23 cellular contexts compared by ENCODE assay signal in genomic region chr6:99415446-99415845, GRCh38. TPM values are rescaled to one million over a fixed set of nuclear protein-coding genes. Genes with fewer than 3 reads are reported as not detected.
DNase-seq lines count a peak whose midpoint lies in the region; ATAC-seq and TF ChIP-seq lines count a peak whose summit lies in the region.
"Had no signal": no experiment of that assay in that cellular context is flagged by ENCODE, and none has a peak within 500 bp of the region (broad histone marks: within the 10 kb centered on the region; RNA-seq: fewer than 3 reads in every experiment).

No MANE protein-coding gene starts in this region.

- H2AFZ ChIP-seq in smooth muscle cell (ENCODE audit: low read depth), result no peak overlapping the region
- H2AFZ ChIP-seq: PC-9 had no signal

- no peak overlapping the region for H3K9ac ChIP-seq in smooth muscle cell (ENCODE audit: low read depth)
- H3K9ac ChIP-seq: BLaER1 had no signal

- peak overlapping the region; percentile 32 for H3K4me2 ChIP-seq in smooth muscle cell
- H3K4me2 ChIP-seq: BLaER1, PC-9 had no signal

- ATAC-seq in T-helper 17 cell, result no peak
- no peak for ATAC-seq in naive thymus-derived CD8-positive, alpha-beta T cell
- ATAC-seq in HG02981 (IDR thresholded peaks at IDR 0.05; ENCODE audit: unreplicated experiment), result no peak
- ATAC-seq: HCT116, Right ventricle myocardium inferior, SK-N-SH treated with all-trans-retinoic acid at 6 μM for 48 hours had no signal

- TF ChIP-seq CTCF in smooth muscle cell (IDR thresholded peaks at IDR 0.05; ENCODE audit: borderline replicate concordance, insufficient read depth, poor library complexity, severe bottlenecking), result no peak

- no peaks in the 10 kb centered on the region for H3K27me3 Mint-ChIP-seq in activated naive CD8-positive, alpha-beta T cell
- H3K27me3 Mint-ChIP-seq in activated naive CD8-positive, alpha-beta T cell treated with anti-CD3 and anti-CD28 coated beads for 36 hours, result no peaks in the 10 kb centered on the region
- H3K27me3 Mint-ChIP-seq in T-helper 17 cell, result no peaks in the 10 kb centered on the region
- H3K27me3 Mint-ChIP-seq in naive thymus-derived CD8-positive, alpha-beta T cell, result no peaks in the 10 kb centered on the region
- H3K27me3 Mint-ChIP-seq: CD4-positive, alpha-beta memory T cell had no signal

- no peaks in the 10 kb centered on the region for H3F3A ChIP-seq in smooth muscle cell (ENCODE audit: low read depth)

- no peak overlapping the region for H3K4me3 Mint-ChIP-seq in activated naive CD8-positive, alpha-beta T cell
- H3K4me3 Mint-ChIP-seq in activated naive CD8-positive, alpha-beta T cell treated with anti-CD3 and anti-CD28 coated beads for 36 hours, result no peak overlapping the region
- no peak overlapping the region for H3K4me3 Mint-ChIP-seq in T-helper 17 cell
- peak overlapping the region in 6 of 10 donors; percentile 2 to 66 (median 20) for H3K4me3 Mint-ChIP-seq in naive thymus-derived CD8-positive, alpha-beta T cell

- H3K79me2 ChIP-seq in smooth muscle cell (ENCODE audit: low read depth), result peaks cover 99% of the 10 kb centered on the region

- H3K4me1 ChIP-seq in smooth muscle cell (ENCODE audit: low read depth), result no peaks in the 10 kb centered on the region
- H3K4me1 ChIP-seq: BLaER1, Caco-2, SJCRH30 had no signal

- no peaks in the 10 kb centered on the region for H3K36me3 Mint-ChIP-seq in activated naive CD8-positive, alpha-beta T cell
- peaks cover 30% of the 10 kb centered on the region for H3K36me3 Mint-ChIP-seq in activated naive CD8-positive, alpha-beta T cell treated with anti-CD3 and anti-CD28 coated beads for 36 hours
- peaks cover 2% of the 10 kb centered on the region for H3K36me3 Mint-ChIP-seq in T-helper 17 cell (ENCODE audit: low read depth)
- peaks cover 0 to 61% (median 3%) of the 10 kb centered on the region in 3 donors for H3K36me3 Mint-ChIP-seq in naive thymus-derived CD8-positive, alpha-beta T cell

- no peaks in the 10 kb centered on the region for H3K27me3 ChIP-seq in smooth muscle cell (ENCODE audit: low read depth)
- H3K27me3 ChIP-seq: BLaER1, MG63, SJCRH30 had no signal

- POLR2A ChIA-PET in naive thymus-derived CD8-positive, alpha-beta T cell (lab: Charles Lee), result no interaction called here

- H3K4me3 ChIP-seq in smooth muscle cell, result no peak overlapping the region
- H3K4me3 ChIP-seq: BLaER1, MG63, PC-9, SJCRH30 had no signal

- no peak for DNase-seq in activated naive CD8-positive, alpha-beta T cell treated with anti-CD3 and anti-CD28 coated beads for 36 hours
- no peak for DNase-seq in T-helper 17 cell
- DNase-seq in naive thymus-derived CD8-positive, alpha-beta T cell, result no peak
- no peak for DNase-seq in smooth muscle cell (lab: John Stamatoyannopoulos, UW; ENCODE audit: unreplicated experiment)
- no peak for DNase-seq in mucosa of gallbladder (ENCODE audit: low spot score)
- no peak for DNase-seq in NOMO-1 treated with dmso at 0.1 percent for 144 hours (lab: John Stamatoyannopoulos, UW; ENCODE audit: unreplicated experiment)
- DNase-seq: Caco-2; CD4-positive, alpha-beta memory T cell; KBM-7; MG63; NCI-H1105 treated with DMSO at 0.1 percent for 48 hours; NCI-H2029; NCI-H446; NCI-H524 treated with DMSO at 0.1 percent for 48 hours; NCI-H774; PC-9; SJCRH30 had no signal

- peaks cover 70% of the 10 kb centered on the region for H3K4me1 Mint-ChIP-seq in activated naive CD8-positive, alpha-beta T cell (ENCODE audit: low read depth)
- peaks cover 50% of the 10 kb centered on the region for H3K4me1 Mint-ChIP-seq in activated naive CD8-positive, alpha-beta T cell treated with anti-CD3 and anti-CD28 coated beads for 36 hours
- H3K4me1 Mint-ChIP-seq in T-helper 17 cell, result peaks cover 26% of the 10 kb centered on the region
- H3K4me1 Mint-ChIP-seq in naive thymus-derived CD8-positive, alpha-beta T cell, result peaks cover 19 to 84% (median 70%) of the 10 kb centered on the region in 4 donors

- H4K20me1 ChIP-seq in smooth muscle cell (ENCODE audit: low read depth), result peaks cover 100% of the 10 kb centered on the region

- no peaks in the 10 kb centered on the region for H3K9me3 Mint-ChIP-seq in activated naive CD8-positive, alpha-beta T cell (ENCODE audit: low read depth)
- H3K9me3 Mint-ChIP-seq in activated naive CD8-positive, alpha-beta T cell treated with anti-CD3 and anti-CD28 coated beads for 36 hours, result no peaks in the 10 kb centered on the region
- no peaks in the 10 kb centered on the region for H3K9me3 Mint-ChIP-seq in naive thymus-derived CD8-positive, alpha-beta T cell
- H3K9me3 Mint-ChIP-seq: CD4-positive, alpha-beta memory T cell had no signal

- peak overlapping the region; percentile 50 for H3K27ac Mint-ChIP-seq in activated naive CD8-positive, alpha-beta T cell
- no peak overlapping the region for H3K27ac Mint-ChIP-seq in activated naive CD8-positive, alpha-beta T cell treated with anti-CD3 and anti-CD28 coated beads for 36 hours
- H3K27ac Mint-ChIP-seq in T-helper 17 cell, result peak overlapping the region; percentile 41
- H3K27ac Mint-ChIP-seq in naive thymus-derived CD8-positive, alpha-beta T cell, result no peak overlapping the region

- H3K27ac ChIP-seq in smooth muscle cell (ENCODE audit: low read depth), result no peak overlapping the region
- H3K27ac ChIP-seq: BLaER1, PC-9, SJCRH30 had no signal

- H3K9me3 ChIP-seq in T-helper 17 cell (ENCODE audit: control insufficient read depth, low read length, poor library complexity, severe bottlenecking) (no peaks in the 10 kb centered on the region), smooth muscle cell (replicated peaks; ENCODE audit: low read depth) (no peaks in the 10 kb centered on the region)
- H3K9me3 ChIP-seq: BLaER1, Caco-2, MG63, SJCRH30 had no signal

- peaks cover 6% of the 10 kb centered on the region for H3K36me3 ChIP-seq in smooth muscle cell (ENCODE audit: low read depth)

RNA-seq across cellular contexts. Expression of gene PNISR, which starts 9.7 kb away (rescaled TPM):
- 10 to 100 TPM; 88.8 to 91.6 TPM for total RNA-seq in activated naive CD8-positive, alpha-beta T cell treated with anti-CD3 and anti-CD28 coated beads for 36 hours
- total RNA-seq in T-helper 17 cell (100 to 1,000 TPM; 266 to 276 TPM), smooth muscle cell (70.9 and 119 TPM in 2 replicates), mucosa of gallbladder (104 TPM)
- total RNA-seq in naive thymus-derived CD8-positive, alpha-beta T cell, result 100 to 1,000 TPM; 399 to 401 TPM
- 100 to 1,000 TPM in 1 of 3 donors, 10 to 100 TPM in 2; 80.4 to 114 (median 83.5) TPM for polyA plus RNA-seq in naive thymus-derived CD8-positive, alpha-beta T cell
- 52.6 and 62.7 TPM in 2 replicates for polyA plus RNA-seq in smooth muscle cell

RNA-seq across cellular contexts. Expression of gene COQ3, which starts 21.5 kb away (rescaled TPM):
- total RNA-seq in activated naive CD8-positive, alpha-beta T cell treated with anti-CD3 and anti-CD28 coated beads for 36 hours, result 10 to 100 TPM; 21.0 to 23.8 TPM
- total RNA-seq in T-helper 17 cell, result 1 to 10 TPM; 1.0 to 1.7 TPM
- total RNA-seq in naive thymus-derived CD8-positive, alpha-beta T cell, result 1 to 10 TPM; 4.0 to 4.8 TPM
- 10 to 100 TPM in 1 of 3 donors, 1 to 10 TPM in 2; 6.3 to 12.0 (median 7.7) TPM for polyA plus RNA-seq in naive thymus-derived CD8-positive, alpha-beta T cell
- total RNA-seq in smooth muscle cell, result 5.0 and 6.2 TPM in 2 replicates
- 11.7 and 12.2 TPM in 2 replicates for polyA plus RNA-seq in smooth muscle cell
- 4.3 TPM for total RNA-seq in mucosa of gallbladder

Comparison
In these comparisons a context has a peak if more than half of its experiments do, and no peak if none do; other contexts are left out.
1. H3K27ac Mint-ChIP-seq: peak in activated naive CD8-positive, alpha-beta T cell (single experiment) and T-helper 17 cell (single experiment); none in activated naive CD8-positive, alpha-beta T cell treated with anti-CD3 and anti-CD28 coated beads for 36 hours (single experiment) and naive thymus-derived CD8-positive, alpha-beta T cell (0 of 10).
2. H3K4me3 Mint-ChIP-seq: peak in naive thymus-derived CD8-positive, alpha-beta T cell (6 of 10); none in activated naive CD8-positive, alpha-beta T cell (single experiment), activated naive CD8-positive, alpha-beta T cell treated with anti-CD3 and anti-CD28 coated beads for 36 hours (single experiment) and T-helper 17 cell (single experiment).